1 cellular context compared by ENCODE assay signal in the genomic region with DNA sequence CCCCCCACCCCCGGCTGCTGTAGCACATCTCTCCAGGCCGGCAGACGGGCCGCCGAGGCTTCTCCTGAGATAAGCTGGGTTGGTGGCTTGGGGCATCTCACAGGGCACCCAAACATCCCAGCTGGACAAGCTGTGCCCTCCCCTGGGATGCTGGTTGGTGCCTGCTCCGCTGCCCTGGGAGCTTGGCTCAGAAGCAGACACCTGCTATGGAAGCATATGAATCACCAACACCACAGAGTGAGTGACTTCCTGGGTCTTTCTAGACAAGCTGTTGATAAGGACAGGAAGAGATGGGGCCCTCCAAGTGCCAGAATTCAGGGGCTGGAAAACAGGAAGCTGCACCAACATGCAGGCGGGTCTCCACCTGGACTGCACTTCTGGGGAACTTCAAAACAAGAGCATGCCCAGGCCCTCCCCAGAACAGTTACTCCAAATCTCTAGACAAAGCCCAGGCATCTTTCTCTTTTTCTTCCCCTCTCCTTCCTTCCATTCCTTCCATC.
TF ChIP-seq lines count a peak whose summit lies in the region.

No MANE protein-coding gene starts in this region.

TF ChIP-seq in IMR-90, 13 proteins besides CTCF, POLR2A, EP300 and RAD21 (continued from another document):
- no peak for TF ChIP-seq CHD1 (IDR thresholded peaks at IDR 0.05; ENCODE audit: low read depth, low read length)
- TF ChIP-seq CEBPB (IDR thresholded peaks at IDR 0.05; ENCODE audit: low read depth, low read length), result no peak
- no peak for TF ChIP-seq MXI1 (IDR thresholded peaks at IDR 0.05; ENCODE audit: borderline replicate concordance, low read depth, low read length)
